Comparison of ENCODE assay signal across 31 cellular contexts in genomic region chr5:67344870-67345269, GRCh38.
A peak's percentile ranks its signal among the peaks of the same experiment; 100 is the strongest.
DNase-seq lines count a peak whose midpoint lies in the region; TF ChIP-seq lines count a peak whose summit lies in the region.
"Had no signal": no experiment of that assay in that cellular context is flagged by ENCODE, and none has a peak within 500 bp of the region (broad histone marks: within the 10 kb centered on the region; RNA-seq: fewer than 3 reads in every experiment).

No MANE protein-coding gene starts in this region.

- H3K27me3 Mint-ChIP-seq in neural crest cell (ENCODE audit: low read depth), result no peaks in the 10 kb centered on the region

- H3K4me1 ChIP-seq in HEK293 (ENCODE audit: control insufficient read depth, insufficient read depth, low read length), result no peaks in the 10 kb centered on the region
- H3K4me1 ChIP-seq: A549, BLaER1, Caco-2 had no signal

- H3K27ac ChIP-seq in HEK293 (ENCODE audit: extremely low read depth, low read depth, low read length), result no peak overlapping the region
- H3K27ac ChIP-seq: 22Rv1; A549; BLaER1; BLaER1 treated with 17β-estradiol and CSF1 and Interleukin-3, amounts not matched to agents 10 nM and 100 nM; C4-2B had no signal

- no peak overlapping the region for H3K4me3 ChIP-seq in HEK293 (ENCODE audit: low read depth, low read length)
- H3K4me3 ChIP-seq: A549; BLaER1; BLaER1 treated with 17β-estradiol and CSF1 and Interleukin-3, amounts not matched to agents 10 nM and 100 nM had no signal

- peak overlapping the region; percentile 53 for H3K27ac Mint-ChIP-seq in neural crest cell (ENCODE audit: unreplicated experiment)
- H3K27ac Mint-ChIP-seq: B cell; CD14-positive monocyte; CD4-positive, alpha-beta memory T cell; CD4-positive, alpha-beta T cell; CD4-positive, CD25-positive, alpha-beta regulatory T cell; CD8-positive, alpha-beta memory T cell; CD8-positive, alpha-beta T cell had no signal

- POLR2A ChIA-PET in HEK293 (lab: Yijun Ruan, JAX), result no interaction called here

- peaks cover 9% of the 10 kb centered on the region for H3K9me3 Mint-ChIP-seq in neural crest cell

- no peaks in the 10 kb centered on the region for H3K4me1 Mint-ChIP-seq in neural crest cell
- H3K4me1 Mint-ChIP-seq: B cell had no signal

- H3K9me3 ChIP-seq in HEK293 (ENCODE audit: control insufficient read depth, insufficient read depth, low read depth, low read length), result no peaks in the 10 kb centered on the region
- H3K9me3 ChIP-seq: BE2C, Caco-2 had no signal

- H3K36me3 Mint-ChIP-seq in neural crest cell (ENCODE audit: low read depth), result peaks cover 8% of the 10 kb centered on the region
- H3K36me3 Mint-ChIP-seq: CD14-positive monocyte had no signal

- H3K4me3 Mint-ChIP-seq in neural crest cell, result no peak overlapping the region
- H3K4me3 Mint-ChIP-seq: B cell; CD14-positive monocyte; CD4-positive, alpha-beta memory T cell; CD4-positive, alpha-beta T cell; CD4-positive, CD25-positive, alpha-beta regulatory T cell; CD8-positive, alpha-beta memory T cell; CD8-positive, alpha-beta T cell had no signal

- CTCF ChIA-PET in HEK293 (lab: Yijun Ruan, JAX), result interaction anchor here (0.6 kb wide), 1 partner anchor 8 kb away, joined by 3 read pairs; no protein-coding TSS in a partner anchor

- TF ChIP-seq CTCF in HEK293 (tag by site-specific recombination; IDR thresholded peaks at IDR 0.05) (no peak), neural crest cell (conservative IDR thresholded peaks at IDR 0.05) (no peak)

- DNase-seq in neural crest cell (ENCODE audit: low read depth, low spot score), result no peak
- DNase-seq in NCI-H1694 treated with DMSO at 0.1 percent for 48 hours (lab: John Stamatoyannopoulos, UW), result no peak
- DNase-seq in SW 1271 (lab: John Stamatoyannopoulos, UW), result no peak
- DNase-seq: 8988T; ACHN; AML-193; BE2C; C1 segment of cervical spinal cord; Caco-2; Calu3; CD4-positive, alpha-beta memory T cell; CD4-positive, alpha-beta T cell; CD4-positive, CD25-positive, alpha-beta regulatory T cell; CD8-positive, alpha-beta memory T cell; CD8-positive, alpha-beta T cell; COR-L47; DMS 273 treated with DMSO at 0.1 percent for 48 hours; DMS153; DMS53; DMS79; DMS79 treated with DMSO at 0.1 percent for 48 hours; DND-41; EL had no signal

- no peaks in the 10 kb centered on the region for H3K36me3 ChIP-seq in HEK293 (ENCODE audit: control insufficient read depth in 2 of 2, insufficient read depth in 1 of 2, low read length in 2 of 2)
- H3K36me3 ChIP-seq: BE2C; BLaER1; BLaER1 treated with 17β-estradiol and CSF1 and Interleukin-3, amounts not matched to agents 10 nM and 100 nM had no signal

TF ChIP-seq in HEK293, 187 proteins besides CTCF, POLR2A, EP300 and RAD21:
- TF ChIP-seq SETDB1 (IDR thresholded peaks at IDR 0.05; ENCODE audit: insufficient read length, low read length) (peak; percentile 38), ZNF404 (tag by site-specific recombination; IDR thresholded peaks at IDR 0.05) (no peak), KLF7 (tag by site-specific recombination; IDR thresholded peaks at IDR 0.05; ENCODE audit: borderline replicate concordance) (no peak), SP3 (tag by site-specific recombination; IDR thresholded peaks at IDR 0.05) (no peak), KLF17 (tag by site-specific recombination; IDR thresholded peaks at IDR 0.05) (no peak), ZNF791 (tag by site-specific recombination; IDR thresholded peaks at IDR 0.05) (peak; percentile 97), HOXA7 (CRISPR knock-in tag; IDR thresholded peaks at IDR 0.05; ENCODE audit: borderline replicate concordance) (no peak), RBAK (tag by site-specific recombination; IDR thresholded peaks at IDR 0.05) (no peak), HOXC10 (CRISPR knock-in tag; IDR thresholded peaks at IDR 0.05) (no peak), ZNF596 (tag by site-specific recombination; IDR thresholded peaks at IDR 0.05) (peak; percentile 78)
